8 cellular contexts compared by ENCODE assay signal in the genomic region with DNA sequence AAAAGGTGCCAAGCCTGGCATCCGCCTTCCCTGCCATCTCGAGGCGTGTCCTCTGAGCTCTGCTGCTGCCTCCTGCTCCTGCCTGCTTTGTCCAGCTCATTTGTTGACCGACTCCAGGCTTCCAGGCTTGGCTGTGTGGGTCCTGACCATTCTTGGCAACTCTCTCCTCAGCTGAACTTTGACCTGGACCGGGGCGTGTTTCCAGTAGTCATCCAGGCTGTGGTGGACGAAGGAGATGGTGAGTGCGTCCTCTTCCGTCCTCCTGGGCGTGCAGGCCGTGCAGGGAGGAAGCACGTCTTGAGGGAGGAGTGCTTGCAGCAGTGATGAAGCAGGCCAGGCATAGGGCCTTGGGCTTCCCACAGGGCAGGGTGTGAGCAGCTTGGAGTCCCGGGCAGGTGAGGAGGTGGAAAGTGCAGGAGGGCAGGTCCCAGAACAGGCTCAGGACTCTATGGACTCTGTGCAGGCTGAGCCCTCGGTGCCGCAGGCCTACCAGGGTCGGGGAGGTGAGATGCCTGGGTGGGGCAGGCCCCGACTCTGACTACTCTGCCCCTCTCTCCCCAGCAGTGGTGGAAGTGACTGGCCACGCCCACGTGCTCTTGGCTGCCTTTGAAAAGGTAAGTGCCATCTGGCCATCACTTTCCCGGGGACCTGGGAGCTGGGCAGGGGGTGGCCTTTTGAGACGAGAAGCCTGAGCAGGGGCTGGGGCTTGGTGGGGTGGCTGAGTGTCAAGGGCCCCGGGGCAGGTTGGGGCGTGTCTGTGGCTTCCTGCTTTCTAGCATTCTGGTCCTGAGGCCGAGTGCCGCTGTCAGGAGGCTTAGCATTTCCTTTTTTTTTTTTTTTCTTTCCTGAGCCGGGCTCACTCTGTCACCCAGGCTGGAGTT. TPM values are rescaled to one million over a fixed set of nuclear protein-coding genes. Genes with fewer than 3 reads are reported as not detected.
A peak's percentile ranks its signal among the peaks of the same experiment; 100 is the strongest.
DNase-seq lines count a peak whose midpoint lies in the region; ATAC-seq, FAIRE-seq and TF ChIP-seq lines count a peak whose summit lies in the region.

No MANE protein-coding gene starts in this region.

- TF ChIP-seq CTCF in GM12878 (IDR thresholded peaks at IDR 0.05 in 2 of 3, conservative IDR thresholded peaks at IDR 0.05 in 1 of 3; ENCODE audit: control insufficient read depth in 2 of 3, extremely low read depth in 1 of 3, insufficient read depth in 1 of 3, low read depth in 3 of 3, low read length in 3 of 3) (no peak), ascending aorta (IDR thresholded peaks at IDR 0.05) (no peak)

- H3K9me3 ChIP-seq in T-helper 17 cell (ENCODE audit: control insufficient read depth, low read length, poor library complexity, severe bottlenecking), result no peaks in the 10 kb centered on the region
- no peaks in the 10 kb centered on the region for H3K9me3 ChIP-seq in GM12878 (replicated peaks; ENCODE audit: control insufficient read depth, insufficient read depth, low read length)
- H3K9me3 ChIP-seq in neuronal stem cell (replicated peaks in 1 of 2; ENCODE audit: control insufficient read depth in 2 of 2, insufficient read depth in 1 of 2, low read depth in 1 of 2, low read length in 2 of 2), result no peaks in the 10 kb centered on the region
- no peaks in the 10 kb centered on the region for H3K9me3 ChIP-seq in ascending aorta

- no TSS peak for BruUV-seq in GM12878 (replicated peaks; lab: Mats Ljungman, UMichigan)

- H3K4me3 Mint-ChIP-seq in T-helper 17 cell, result peak overlapping the region; percentile 75

- H3K27me3 ChIP-seq in GM12878 (replicated peaks in 1 of 2; ENCODE audit: control insufficient read depth in 2 of 2, insufficient read depth in 2 of 2, low read length in 1 of 2), result no peaks in the 10 kb centered on the region
- peaks cover 0 to 2% (median 0%) of the 10 kb centered on the region in 3 experiments for H3K27me3 ChIP-seq in neuronal stem cell (ENCODE audit: control insufficient read depth in 3 of 3, insufficient read depth in 3 of 3, low read depth in 1 of 3, low read length in 3 of 3)
- H3K27me3 ChIP-seq in ascending aorta, result no peaks in the 10 kb centered on the region

- no peak overlapping the region for H3K14ac ChIP-seq in neuronal stem cell (ENCODE audit: low read length)

- H2BK120ac ChIP-seq in neuronal stem cell (ENCODE audit: low read depth, low read length), result no peak overlapping the region

- peak; percentile 38 to 51 (median 40) for DNase-seq in T-helper 17 cell
- DNase-seq in GM12878 (ENCODE audit: low read depth, low spot score), result no peak
- no peak for DNase-seq in neuronal stem cell (ENCODE audit: low spot score)
- no peak for DNase-seq in ascending aorta (ENCODE audit: low spot score in 2 of 2)

- CTCF ChIA-PET in GM12878 (lab: Yijun Ruan, JAX), result no interaction called here

- H3K4me2 ChIP-seq in GM12878 (ENCODE audit: control insufficient read depth, insufficient read depth), result peak overlapping the region; percentile 38; the same call in 1 of the 2 replicates
- no peak overlapping the region for H3K4me2 ChIP-seq in neuronal stem cell (ENCODE audit: insufficient read depth, low read length, poor library complexity, severe bottlenecking)

- peak overlapping the region; percentile 93 for H3K27ac Mint-ChIP-seq in T-helper 17 cell

- H3K27ac ChIP-seq in GM12878 (ENCODE audit: control insufficient read depth, insufficient read depth) (peak overlapping the region; percentile 61), neuronal stem cell (replicated peaks; ENCODE audit: low read length) (no peak overlapping the region), ascending aorta (no peak overlapping the region)

- H3K27me3 Mint-ChIP-seq in T-helper 17 cell, result no peaks in the 10 kb centered on the region

- H2BK15ac ChIP-seq in neuronal stem cell (ENCODE audit: low read length), result no peak overlapping the region

- H4K8ac ChIP-seq in neuronal stem cell (ENCODE audit: low read depth, low read length), result no peak overlapping the region

- H3K4ac ChIP-seq in neuronal stem cell (ENCODE audit: low read length), result no peak overlapping the region

- WGBS in GM12878 (ENCODE audit: insufficient coverage, insufficient replicate concordance, low lambda C conversion rate, missing lambda C conversion rate), result 43% methylated on average over 25 of the region's 26 CpGs
- no CpG with 5 or more reads among the region's 26 CpGs for WGBS in neuronal stem cell (ENCODE audit: extremely low coverage in 2 of 2, insufficient read length in 2 of 2, insufficient replicate concordance in 1 of 2), 2 donors

- peak; percentile 53 for ATAC-seq in GM21723 (IDR thresholded peaks at IDR 0.05; ENCODE audit: unreplicated experiment)
- peak; percentile 79 for ATAC-seq in T-helper 17 cell
- ATAC-seq in GM12878, result peak; percentile 60
- no peak for ATAC-seq in GM21619 (IDR thresholded peaks at IDR 0.05; ENCODE audit: unreplicated experiment)
- ATAC-seq in HG03565 (IDR thresholded peaks at IDR 0.05; ENCODE audit: unreplicated experiment), result no peak
- no peak for ATAC-seq in HG02571 (IDR thresholded peaks at IDR 0.05; ENCODE audit: unreplicated experiment)

- H3K36me3 ChIP-seq in GM12878 (ENCODE audit: control insufficient read depth in 2 of 2, insufficient read depth in 2 of 2, low read length in 1 of 2) (peaks cover 18 to 29% of the 10 kb centered on the region in 2 experiments; a peak in 3 of 4 replicates), neuronal stem cell (replicated peaks in 1 of 2; ENCODE audit: control insufficient read depth in 2 of 2, insufficient read depth in 2 of 2, low read length in 2 of 2) (peaks cover 37 to 81% of the 10 kb centered on the region in 2 donors), ascending aorta (peaks cover 56 to 57% of the 10 kb centered on the region in 2 donors)

- H2AFZ ChIP-seq in GM12878 (ENCODE audit: control insufficient read depth, low read depth, low read length), result no peak overlapping the region
- H2AFZ ChIP-seq in neuronal stem cell (ENCODE audit: low read length), result no peak overlapping the region

- no peak for TF ChIP-seq POLR2A in GM12878 (IDR thresholded peaks at IDR 0.05; ENCODE audit: low read depth, low read length)

- POLR2A ChIA-PET in GM12878 (lab: Charles Lee), result no interaction called here

- H3K4me1 ChIP-seq in GM12878 (ENCODE audit: control insufficient read depth, insufficient read depth, low read length), result peaks cover 16% of the 10 kb centered on the region
- peaks cover 2 to 11% of the 10 kb centered on the region in 2 donors for H3K4me1 ChIP-seq in neuronal stem cell (ENCODE audit: control insufficient read depth in 2 of 2, insufficient read depth in 1 of 2, low read depth in 1 of 2, low read length in 2 of 2)
- H3K4me1 ChIP-seq in ascending aorta, result no peaks in the 10 kb centered on the region

- H3K4me1 Mint-ChIP-seq in T-helper 17 cell, result peaks cover 42% of the 10 kb centered on the region

- no peak for TF ChIP-seq RAD21 in GM12878 (IDR thresholded peaks at IDR 0.05; ENCODE audit: insufficient read depth, low read depth, low read length)

- no peak overlapping the region for H3K9ac ChIP-seq in GM12878 (ENCODE audit: control insufficient read depth, insufficient read depth, low read length)
- peak overlapping the region; percentile 24 for H3K9ac ChIP-seq in neuronal stem cell (ENCODE audit: low read depth, low read length, poor library complexity)

- H2AK5ac ChIP-seq in neuronal stem cell (ENCODE audit: low read depth, low read length), result no peak overlapping the region

- peaks cover 13% of the 10 kb centered on the region for H3K79me1 ChIP-seq in neuronal stem cell (ENCODE audit: low read depth, low read length)

- no peak for TF ChIP-seq EP300 in GM12878 (IDR thresholded peaks at IDR 0.05; ENCODE audit: borderline replicate concordance in 1 of 2, control insufficient read depth in 1 of 2, low read depth in 2 of 2, low read length in 2 of 2)

- H3K79me2 ChIP-seq in GM12878 (ENCODE audit: control insufficient read depth, insufficient read depth, low read length), result no peaks in the 10 kb centered on the region

- no peak overlapping the region for H2BK12ac ChIP-seq in neuronal stem cell (ENCODE audit: low read length)

- FAIRE-seq in GM12878 (lab: Jason Lieb, UNC), result no peak

- intact Hi-C loops in GM12878 (cut with micrococcal nuclease; ENCODE audit: unreplicated experiment), result no loop called here
- intact Hi-C loops in ascending aorta (cut with DNase I), result no loop called here

- H4K91ac ChIP-seq in neuronal stem cell (ENCODE audit: low read depth, low read length, poor library complexity), result no peak overlapping the region

- in situ Hi-C loops in GM12878 (cut with MboI), result no loop called here

- H3K23ac ChIP-seq in neuronal stem cell (ENCODE audit: low read depth, low read length, poor library complexity), result no peak overlapping the region

- SMC1A ChIA-PET in GM12878 (lab: Charles Lee; ENCODE audit: uncharacterized antibody, unreplicated experiment), result no interaction called here

- no peaks in the 10 kb centered on the region for H4K20me1 ChIP-seq in GM12878 (ENCODE audit: control insufficient read depth, insufficient read depth)

- H3K18ac ChIP-seq in neuronal stem cell (ENCODE audit: low read length), result no peak overlapping the region

- H3K4me3 ChIP-seq in GM12878 (no peak overlapping the region), neuronal stem cell (ENCODE audit: low read length in 2 of 2) (no peak overlapping the region), ascending aorta (no peak overlapping the region)

- RAD21 ChIA-PET in GM12878 (lab: Charles Lee; ENCODE audit: unreplicated experiment), result no interaction called here

- no peaks in the 10 kb centered on the region for H3K36me3 Mint-ChIP-seq in T-helper 17 cell (ENCODE audit: low read depth)

- no peak overlapping the region for H2BK5ac ChIP-seq in neuronal stem cell (ENCODE audit: low read length)

RNA-seq across cellular contexts. Expression of a gene that starts 28.6 kb away (rescaled TPM):
- total RNA-seq in T-helper 17 cell (10 to 100 TPM; 44.7 to 49.6 TPM), GM12878 (2014; rRNA removed) (33.8 and 41.4 TPM in 2 replicates), GM12878 (2014; rRNA removed; fragmentation: Illumina TruSeq; extraction: Trizol) (11.5 and 12.6 TPM in 2 replicates), GM12878 (2021) (35.0 and 35.2 TPM in 2 replicates), ascending aorta (77.3 TPM)
- total RNA-seq in GM12878 (2013; cell fraction: nucleolus; rRNA removed), result 9.6 and 9.7 TPM in 2 replicates
- polyA plus RNA-seq in GM12878 (2011; ENCODE audit: low read depth), result 9.6 TPM
- polyA plus RNA-seq in GM12878 (2011; rRNA removed) (12.1 and 22.7 TPM in 2 replicates), GM12878 (2014; fragmentation: Illumina TruSeq; extraction: Trizol) (3.0 and 10.6 TPM in 2 replicates), GM12878 (2014; fragmentation: Nextera tagmentation; extraction: Ambion mirVana) (1 to 10 TPM; 1.4 to 6.4 TPM), GM12878 (2014; rRNA removed) (36.6 and 41.6 TPM in 2 replicates), GM12878 (2016; fragmentation: Nextera tagmentation; extraction: Ambion mirVana) (10 to 100 TPM; 63.7 to 77.7 TPM)
- polyA plus RNA-seq in GM12878 (2011; cell fraction: cytosol; rRNA removed), result 32.8 and 53.2 TPM in 2 replicates
- polyA plus RNA-seq in GM12878 (2011; cell fraction: nucleus; rRNA removed), result 35.5 and 49.8 TPM in 2 replicates
- 22.2 and 24.6 TPM in 2 replicates for polyA plus RNA-seq in GM12878 (2012)
- 5.6 and 10.0 TPM in 2 replicates for polyA minus RNA-seq in GM12878 (2011; rRNA and poly(A)+ RNA removed)
- 3.9 and 5.0 TPM in 2 replicates for polyA minus RNA-seq in GM12878 (2011; cell fraction: cytosol; rRNA and poly(A)+ RNA removed)
- polyA minus RNA-seq in GM12878 (2011; cell fraction: nucleus; rRNA and poly(A)+ RNA removed), result 8.0 and 11.6 TPM in 2 replicates
- 24.6 TPM for polyA plus RNA-seq in neuronal stem cell (2013, experiment 1 of 2)
- polyA plus RNA-seq in neuronal stem cell (2013, experiment 2 of 2), result 25.4 TPM

RNA-seq across cellular contexts. Expression of a gene that starts 40.2 kb away (rescaled TPM):
- 10 to 100 TPM; 69.3 to 74.7 TPM for total RNA-seq in T-helper 17 cell
- total RNA-seq in GM12878 (2013; cell fraction: nucleolus; rRNA removed), result 99.4 and 104 TPM in 2 replicates
- 19.3 and 23.4 TPM in 2 replicates for total RNA-seq in GM12878 (2014; rRNA removed)
- total RNA-seq in GM12878 (2014; rRNA removed; fragmentation: Illumina TruSeq; extraction: Trizol), result 6.4 and 9.4 TPM in 2 replicates
- total RNA-seq in GM12878 (2021), result 77.1 and 86.7 TPM in 2 replicates
- polyA plus RNA-seq in GM12878 (2011; ENCODE audit: low read depth), result 15.2 TPM
- 2.6 and 4.0 TPM in 2 replicates for polyA plus RNA-seq in GM12878 (2011; rRNA removed)
- 7.5 and 11.1 TPM in 2 replicates for polyA plus RNA-seq in GM12878 (2011; cell fraction: cytosol; rRNA removed)
- 29.8 and 52.4 TPM in 2 replicates for polyA plus RNA-seq in GM12878 (2011; cell fraction: nucleus; rRNA removed)
- 35.9 and 43.4 TPM in 2 replicates for polyA plus RNA-seq in GM12878 (2012)
- polyA plus RNA-seq in GM12878 (2014; fragmentation: Illumina TruSeq; extraction: Trizol), result 7.9 and 12.7 TPM in 2 replicates
- under 1 TPM; 0.35 to 0.77 TPM for polyA plus RNA-seq in GM12878 (2014; fragmentation: Nextera tagmentation; extraction: Ambion mirVana)
- polyA plus RNA-seq in GM12878 (2014; rRNA removed), result 24.3 and 32.9 TPM in 2 replicates
- 10 to 100 TPM; 16.6 to 17.7 TPM for polyA plus RNA-seq in GM12878 (2016; fragmentation: Nextera tagmentation; extraction: Ambion mirVana)
- polyA minus RNA-seq in GM12878 (2011; rRNA and poly(A)+ RNA removed), result 10.5 and 20.3 TPM in 2 replicates
- 16.2 and 17.4 TPM in 2 replicates for polyA minus RNA-seq in GM12878 (2011; cell fraction: cytosol; rRNA and poly(A)+ RNA removed)
- polyA minus RNA-seq in GM12878 (2011; cell fraction: nucleus; rRNA and poly(A)+ RNA removed), result 15.1 and 27.0 TPM in 2 replicates
- polyA plus RNA-seq in neuronal stem cell (2013, experiment 1 of 2), result 48.7 TPM
- polyA plus RNA-seq in neuronal stem cell (2013, experiment 2 of 2), result 51.0 TPM
- 201 TPM for total RNA-seq in ascending aorta

RNA-seq across cellular contexts. Expression of a gene that starts 50.1 kb away (rescaled TPM):
- total RNA-seq in T-helper 17 cell (10 to 100 TPM; 25.8 to 26.6 TPM), GM12878 (2014; rRNA removed) (9.6 and 15.7 TPM in 2 replicates), GM12878 (2014; rRNA removed; fragmentation: Illumina TruSeq; extraction: Trizol) (3.7 and 4.3 TPM in 2 replicates), GM12878 (2021) (24.2 and 32.7 TPM in 2 replicates), ascending aorta (4.6 TPM)
- total RNA-seq in GM12878 (2013; cell fraction: nucleolus; rRNA removed), result 14.4 and 16.6 TPM in 2 replicates
- 5.6 TPM for polyA plus RNA-seq in GM12878 (2011; ENCODE audit: low read depth)
- polyA plus RNA-seq in GM12878 (2011; rRNA removed) (0.94 and 2.6 TPM in 2 replicates), GM12878 (2014; fragmentation: Illumina TruSeq; extraction: Trizol) (0.35 and 2.7 TPM in 2 replicates), GM12878 (2014; fragmentation: Nextera tagmentation; extraction: Ambion mirVana) (under 1 TPM; 0.05 to 0.82 TPM), GM12878 (2014; rRNA removed) (23.1 and 29.7 TPM in 2 replicates), GM12878 (2016; fragmentation: Nextera tagmentation; extraction: Ambion mirVana) (1 to 10 TPM; 6.5 to 9.3 TPM)
- 4.2 and 7.8 TPM in 2 replicates for polyA plus RNA-seq in GM12878 (2011; cell fraction: cytosol; rRNA removed)
- 17.7 and 29.2 TPM in 2 replicates for polyA plus RNA-seq in GM12878 (2011; cell fraction: nucleus; rRNA removed)
- 13.8 and 35.9 TPM in 2 replicates for polyA plus RNA-seq in GM12878 (2012)
- polyA minus RNA-seq in GM12878 (2011; rRNA and poly(A)+ RNA removed), result 1.0 and 3.6 TPM in 2 replicates
- polyA minus RNA-seq in GM12878 (2011; cell fraction: cytosol; rRNA and poly(A)+ RNA removed), result 4.4 and 5.0 TPM in 2 replicates
- polyA minus RNA-seq in GM12878 (2011; cell fraction: nucleus; rRNA and poly(A)+ RNA removed), result 7.3 and 20.9 TPM in 2 replicates
- 13.4 TPM for polyA plus RNA-seq in neuronal stem cell (2013, experiment 1 of 2)
- 13.0 TPM for polyA plus RNA-seq in neuronal stem cell (2013, experiment 2 of 2)

Comparison
In these comparisons a context has a peak if more than half of its experiments do, and no peak if none do; other contexts are left out.
1. ATAC-seq: peak in GM21723 (single experiment), T-helper 17 cell (single experiment) and GM12878 (single experiment); none in GM21619 (single experiment), HG03565 (single experiment) and HG02571 (single experiment).
2. DNase-seq: peak in T-helper 17 cell (3 of 3); none in GM12878 (single experiment), neuronal stem cell (single experiment) and ascending aorta (0 of 2).